In genomic region chr1:156705321-156705917, GRCh38 we compare ENCODE assay signal across 8 cellular contexts. TPM values are rescaled to one million over a fixed set of nuclear protein-coding genes. Genes with fewer than 3 reads are reported as not detected.
DNase-seq lines count a peak whose midpoint lies in the region; ATAC-seq and TF ChIP-seq lines count a peak whose summit lies in the region.

CRABP2 (minus strand) TSS chr1:156705583; CDS start chr1:156705446, 137 bp downstream.

- DNase-seq in NCI-H526 (lab: John Stamatoyannopoulos, UW): peak; percentile 73 to 86
- DNase-seq in NCI-H526 treated with DMSO at 0.1 percent for 48 hours (lab: John Stamatoyannopoulos, UW): no peak
- DNase-seq in T-cell: peak in 18 of 34 experiments; percentile 11 to 49 (median 33)
- no peak for DNase-seq in coronary artery (ENCODE audit: low spot score)
- peak; percentile 15 for DNase-seq in mucosa of gallbladder (ENCODE audit: low spot score)
- DNase-seq in tibial nerve (ENCODE audit: low spot score in 2 of 2): no peak
- DNase-seq in dedifferentiated amniotic fluid mesenchymal stem cell (ENCODE audit: extremely low spot score): no peak

- no peaks in the 10 kb centered on the region for H3K9me3 ChIP-seq in tibial nerve

- H3K36me3 ChIP-seq in tibial nerve: peaks cover 0 to 4% (median 0%) of the 10 kb centered on the region in 3 donors

- peak within 1 kb of the TSS; percentile 71 for H3K4me3 ChIP-seq in coronary artery
- H3K4me3 ChIP-seq in tibial nerve: peak within 1 kb of the TSS; percentile 35 to 58 (median 46)

- CTCF ChIA-PET in T-cell (lab: Charles Lee): interaction anchor here (0.5 to 2.6 kb wide), 9 partner anchors 11 to 155 kb away, joined by 3 to 22 read pairs (median 4); partner anchors contain the start of gene MRPL24 (in 1 of the 2)

- no peaks in the 10 kb centered on the region for H3K36me3 Mint-ChIP-seq in T-cell

- H3K4me1 Mint-ChIP-seq in T-cell: peaks cover 21 to 32% (median 30%) of the 10 kb centered on the region in 3 donors

- H3K27ac Mint-ChIP-seq in T-cell: peak within 1 kb of the TSS; percentile 76 to 83

- H3K27ac ChIP-seq in coronary artery: peak within 1 kb of the TSS; percentile 81 to 89
- peak within 1 kb of the TSS; percentile 31 to 89 (median 68) for H3K27ac ChIP-seq in tibial nerve

- POLR2A ChIA-PET in T-cell (lab: Charles Lee): no interaction called here

- TF ChIP-seq EP300 in tibial nerve (IDR thresholded peaks at IDR 0.05): no peak

- ATAC-seq in T-cell (replicated peaks in 1 of 4): peak; percentile 33 to 56 (median 42)
- no peak for ATAC-seq in GM18505 (IDR thresholded peaks at IDR 0.05; ENCODE audit: unreplicated experiment)

- peaks cover 0 to 23% of the 10 kb centered on the region in 2 donors for H3K27me3 ChIP-seq in tibial nerve

- H3K4me1 ChIP-seq in tibial nerve: peaks cover 0 to 75% (median 36%) of the 10 kb centered on the region in 4 donors

- 2% methylated on average over 31 to 38 of the region's 42 CpGs for WGBS in tibial nerve, 2 donors

- no peak for TF ChIP-seq CTCF in coronary artery (IDR thresholded peaks at IDR 0.05)
- TF ChIP-seq CTCF in tibial nerve (IDR thresholded peaks at IDR 0.05): no peak

- H3K9me3 Mint-ChIP-seq in T-cell: no peaks in the 10 kb centered on the region

- peaks cover 7 to 32% of the 10 kb centered on the region in 2 donors for H3K27me3 Mint-ChIP-seq in T-cell

- TF ChIP-seq POLR2A in tibial nerve (IDR thresholded peaks at IDR 0.05) (no peak), GM18505 (IDR thresholded peaks at IDR 0.05; ENCODE audit: borderline replicate concordance, extremely low read depth, insufficient read depth, insufficient read length) (no peak)

- H3K4me3 Mint-ChIP-seq in T-cell: peak within 1 kb of the TSS; percentile 83 to 91 (median 86)

RNA-seq across cellular contexts. Expression of gene CRABP2, which starts in this region (rescaled TPM):
- total RNA-seq in T-cell: 1 to 10 TPM in 4 of 5 donors, under 1 TPM in 1; 0.76 to 3.6 (median 1.6) TPM
- 3.5 TPM for total RNA-seq in mucosa of gallbladder
- 10 to 100 TPM in 1 of 4 donors, 1 to 10 TPM in 3; 3.5 to 13.2 (median 5.0) TPM for total RNA-seq in tibial nerve

Comparison
In these comparisons a context has a peak if more than half of its experiments do, and no peak if none do; other contexts are left out.
1. DNase-seq: peak in NCI-H526 (2 of 2), T-cell (18 of 34) and mucosa of gallbladder (single experiment); none in NCI-H526 treated with DMSO at 0.1 percent for 48 hours (single experiment), coronary artery (single experiment), tibial nerve (0 of 2) and dedifferentiated amniotic fluid mesenchymal stem cell (single experiment).